Comparison of ENCODE assay signal across 2 cellular contexts in the genomic region with DNA sequence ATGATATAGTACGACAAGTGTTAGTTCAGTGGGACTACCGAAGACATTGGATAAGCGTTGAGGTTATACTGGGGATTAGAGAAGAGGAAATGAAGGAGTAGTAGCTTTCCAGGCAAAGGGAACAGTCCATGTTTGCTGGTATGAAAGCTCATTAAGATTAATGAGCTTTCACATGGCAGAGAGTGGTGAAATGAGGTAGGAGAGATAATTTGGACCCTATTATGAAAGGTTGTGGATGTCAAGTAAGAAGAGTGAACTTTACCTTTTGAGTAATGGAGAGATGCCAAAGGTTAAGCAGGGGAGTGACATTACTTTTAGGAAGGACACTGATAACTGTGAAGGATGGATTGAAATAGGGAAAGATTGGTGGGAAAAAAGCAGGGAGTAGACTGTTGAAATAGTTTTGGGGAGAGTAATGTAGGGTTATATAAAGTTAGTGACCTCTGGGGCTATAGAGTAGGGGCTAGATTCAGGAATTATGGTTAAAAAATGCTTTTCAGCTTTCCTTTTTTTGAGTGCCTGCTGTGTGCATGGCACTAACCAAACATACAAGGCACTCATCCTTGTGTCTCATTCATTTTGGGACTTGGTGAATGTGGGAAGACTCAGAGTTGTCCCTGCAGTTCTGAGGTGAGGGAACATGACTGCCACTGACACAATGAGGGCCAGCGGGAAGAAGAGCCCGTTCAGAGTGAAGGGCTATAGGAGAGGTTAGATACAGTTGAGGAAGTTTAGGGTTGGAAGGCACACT.
TF ChIP-seq lines count a peak whose summit lies in the region.

No MANE protein-coding gene starts in this region.

TF ChIP-seq in HepG2, 621 proteins besides CTCF, POLR2A, EP300 and RAD21:
- TF ChIP-seq ZKSCAN8 (CRISPR knock-in tag; IDR thresholded peaks at IDR 0.05; ENCODE audit: borderline replicate concordance) (0 out of 2 replicates have a peak, but pooled peaks have one; percentile 36), ZNF292 (CRISPR knock-in tag; IDR thresholded peaks at IDR 0.05; ENCODE audit: borderline replicate concordance, low read depth) (no peak), FOXO1 (CRISPR knock-in tag; IDR thresholded peaks at IDR 0.05) (no peak), ZNF264 (CRISPR knock-in tag; IDR thresholded peaks at IDR 0.05) (peak; percentile 99), PLRG1 (conservative IDR thresholded peaks at IDR 0.05) (no peak), HNF4A (CRISPR knock-in tag; IDR thresholded peaks at IDR 0.05) (peak; percentile 26; the same call in 1 of the 2 replicates), DNMT3B (CRISPR knock-in tag; conservative IDR thresholded peaks at IDR 0.05) (no peak), FOXO4 (CRISPR knock-in tag; conservative IDR thresholded peaks at IDR 0.05) (no peak), ZNF317 (CRISPR knock-in tag; IDR thresholded peaks at IDR 0.05) (peak; percentile 64; the same call in 1 of the 2 replicates)

TF ChIP-seq in liver, 16 proteins besides CTCF, POLR2A, EP300 and RAD21:
- TF ChIP-seq, protein P1, sequence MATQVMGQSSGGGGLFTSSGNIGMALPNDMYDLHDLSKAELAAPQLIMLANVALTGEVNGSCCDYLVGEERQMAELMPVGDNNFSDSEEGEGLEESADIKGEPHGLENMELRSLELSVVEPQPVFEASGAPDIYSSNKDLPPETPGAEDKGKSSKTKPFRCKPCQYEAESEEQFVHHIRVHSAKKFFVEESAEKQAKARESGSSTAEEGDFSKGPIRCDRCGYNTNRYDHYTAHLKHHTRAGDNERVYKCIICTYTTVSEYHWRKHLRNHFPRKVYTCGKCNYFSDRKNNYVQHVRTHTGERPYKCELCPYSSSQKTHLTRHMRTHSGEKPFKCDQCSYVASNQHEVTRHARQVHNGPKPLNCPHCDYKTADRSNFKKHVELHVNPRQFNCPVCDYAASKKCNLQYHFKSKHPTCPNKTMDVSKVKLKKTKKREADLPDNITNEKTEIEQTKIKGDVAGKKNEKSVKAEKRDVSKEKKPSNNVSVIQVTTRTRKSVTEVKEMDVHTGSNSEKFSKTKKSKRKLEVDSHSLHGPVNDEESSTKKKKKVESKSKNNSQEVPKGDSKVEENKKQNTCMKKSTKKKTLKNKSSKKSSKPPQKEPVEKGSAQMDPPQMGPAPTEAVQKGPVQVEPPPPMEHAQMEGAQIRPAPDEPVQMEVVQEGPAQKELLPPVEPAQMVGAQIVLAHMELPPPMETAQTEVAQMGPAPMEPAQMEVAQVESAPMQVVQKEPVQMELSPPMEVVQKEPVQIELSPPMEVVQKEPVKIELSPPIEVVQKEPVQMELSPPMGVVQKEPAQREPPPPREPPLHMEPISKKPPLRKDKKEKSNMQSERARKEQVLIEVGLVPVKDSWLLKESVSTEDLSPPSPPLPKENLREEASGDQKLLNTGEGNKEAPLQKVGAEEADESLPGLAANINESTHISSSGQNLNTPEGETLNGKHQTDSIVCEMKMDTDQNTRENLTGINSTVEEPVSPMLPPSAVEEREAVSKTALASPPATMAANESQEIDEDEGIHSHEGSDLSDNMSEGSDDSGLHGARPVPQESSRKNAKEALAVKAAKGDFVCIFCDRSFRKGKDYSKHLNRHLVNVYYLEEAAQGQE (IDR thresholded peaks at IDR 0.05): no peak
- TF ChIP-seq SP1 (IDR thresholded peaks at IDR 0.05): peak; percentile 6
- no peak for TF ChIP-seq YY1 (IDR thresholded peaks at IDR 0.05)
- no peak for TF ChIP-seq EGR1 (IDR thresholded peaks at IDR 0.05; ENCODE audit: low read depth in 2 of 2)
- TF ChIP-seq, protein P2, sequence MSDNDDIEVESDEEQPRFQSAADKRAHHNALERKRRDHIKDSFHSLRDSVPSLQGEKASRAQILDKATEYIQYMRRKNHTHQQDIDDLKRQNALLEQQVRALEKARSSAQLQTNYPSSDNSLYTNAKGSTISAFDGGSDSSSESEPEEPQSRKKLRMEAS (IDR thresholded peaks at IDR 0.05): no peak
- no peak for TF ChIP-seq FOXA1 (IDR thresholded peaks at IDR 0.05)
- TF ChIP-seq FOXA2 (IDR thresholded peaks at IDR 0.05): no peak
- peak; percentile 4 to 54 for TF ChIP-seq HNF4A (conservative IDR thresholded peaks at IDR 0.05)
- no peak for TF ChIP-seq TAF1 (conservative IDR thresholded peaks at IDR 0.05)
- TF ChIP-seq ZBTB33 (IDR thresholded peaks at IDR 0.05): no peak
- TF ChIP-seq HNF4G (IDR thresholded peaks at IDR 0.05): no peak
- no peak for TF ChIP-seq NR2F2 (IDR thresholded peaks at IDR 0.05)
- TF ChIP-seq JUND (IDR thresholded peaks at IDR 0.05): no peak
- no peak for TF ChIP-seq GABPA (IDR thresholded peaks at IDR 0.05 in 1 of 2, conservative IDR thresholded peaks at IDR 0.05 in 1 of 2)
- peak in 1 of 2 donors; percentile 28 for TF ChIP-seq RXRA (IDR thresholded peaks at IDR 0.05)
- no peak for TF ChIP-seq ATF3 (IDR thresholded peaks at IDR 0.05)
